1 cellular context compared by ENCODE assay signal in the genomic region with DNA sequence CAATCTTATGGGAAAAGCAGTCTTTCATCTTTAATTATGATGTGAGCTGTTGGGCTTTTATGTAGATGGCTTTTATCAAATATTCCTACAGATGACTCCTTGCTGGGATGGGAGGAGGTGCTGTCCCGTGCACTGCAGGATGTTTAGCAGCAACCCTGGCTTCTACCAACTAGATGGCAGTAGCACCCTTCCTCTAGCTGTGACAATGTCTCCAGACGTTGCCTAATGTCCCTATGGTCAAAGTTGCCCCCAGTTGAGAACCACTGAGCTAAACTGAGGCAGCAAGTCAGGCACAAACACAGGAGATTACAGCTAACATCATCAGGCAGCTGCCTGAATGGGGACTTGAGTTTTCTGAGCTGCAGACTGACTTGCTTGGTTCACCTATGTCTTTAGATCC.
TF ChIP-seq lines count a peak whose summit lies in the region.

No MANE protein-coding gene starts in this region.

TF ChIP-seq in IMR-90, 13 proteins besides CTCF, POLR2A, EP300 and RAD21 (continued from another document):
- TF ChIP-seq, protein P1, sequence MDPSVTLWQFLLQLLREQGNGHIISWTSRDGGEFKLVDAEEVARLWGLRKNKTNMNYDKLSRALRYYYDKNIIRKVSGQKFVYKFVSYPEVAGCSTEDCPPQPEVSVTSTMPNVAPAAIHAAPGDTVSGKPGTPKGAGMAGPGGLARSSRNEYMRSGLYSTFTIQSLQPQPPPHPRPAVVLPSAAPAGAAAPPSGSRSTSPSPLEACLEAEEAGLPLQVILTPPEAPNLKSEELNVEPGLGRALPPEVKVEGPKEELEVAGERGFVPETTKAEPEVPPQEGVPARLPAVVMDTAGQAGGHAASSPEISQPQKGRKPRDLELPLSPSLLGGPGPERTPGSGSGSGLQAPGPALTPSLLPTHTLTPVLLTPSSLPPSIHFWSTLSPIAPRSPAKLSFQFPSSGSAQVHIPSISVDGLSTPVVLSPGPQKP (IDR thresholded peaks at IDR 0.05; ENCODE audit: borderline replicate concordance, low read depth, low read length) = no peak
- no peak for TF ChIP-seq NFE2L2 (IDR thresholded peaks at IDR 0.05; ENCODE audit: low read depth, low read length)
